In the genomic region with DNA sequence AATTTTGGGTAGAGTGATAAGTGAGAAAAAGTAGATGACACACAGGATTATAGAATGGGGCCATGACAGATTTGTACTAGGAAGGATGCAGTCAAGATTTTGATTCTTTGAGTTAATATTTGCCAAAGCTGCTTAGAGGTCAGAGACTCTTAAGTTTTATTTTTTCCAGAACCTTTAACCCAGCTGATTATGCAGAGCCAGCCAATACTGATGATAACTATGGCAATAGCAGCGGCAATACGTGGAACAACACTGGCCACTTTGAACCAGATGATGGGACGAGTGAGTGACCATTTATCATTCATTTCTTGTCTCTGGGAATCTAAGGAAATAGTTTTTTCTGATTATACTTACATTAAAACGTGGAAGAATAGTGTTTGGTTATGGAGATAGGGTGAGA, we compare ENCODE assay signal across 15 cellular contexts. TPM values are rescaled to one million over a fixed set of nuclear protein-coding genes. Genes with fewer than 3 reads are reported as not detected.
DNase-seq lines count a peak whose midpoint lies in the region; ATAC-seq and TF ChIP-seq lines count a peak whose summit lies in the region.
"Had no signal": no experiment of that assay in that cellular context is flagged by ENCODE, and none has a peak within 500 bp of the region (broad histone marks: within the 10 kb centered on the region; RNA-seq: fewer than 3 reads in every experiment).

No MANE protein-coding gene starts in this region.

- H3K9me3 ChIP-seq in CD4-positive, alpha-beta T cell (ENCODE audit: control insufficient read depth, low read length): no peaks in the 10 kb centered on the region
- no peaks in the 10 kb centered on the region for H3K9me3 ChIP-seq in CD8-positive, alpha-beta T cell (ENCODE audit: low read length)
- H3K9me3 ChIP-seq: A549, BE2C had no signal

- DNase-seq in CD4-positive, alpha-beta T cell: no peak
- no peak for DNase-seq in CD8-positive, alpha-beta T cell
- DNase-seq in left lobe of liver (ENCODE audit: low spot score): no peak
- DNase-seq in progenitor cell of endocrine pancreas (ENCODE audit: low spot score, unreplicated experiment): no peak
- no peak for DNase-seq in NCI-H446 (lab: John Stamatoyannopoulos, UW)
- DNase-seq in GM20000 (ENCODE audit: low spot score): no peak
- DNase-seq: BE2C; CD8-positive, alpha-beta memory T cell; DMS53; GF-D8; GM23248; IMR-90 had no signal

- H3K4me1 ChIP-seq in CD8-positive, alpha-beta T cell (ENCODE audit: insufficient read depth, low read length): peaks cover 5% of the 10 kb centered on the region
- H3K4me1 ChIP-seq: A549, BE2C had no signal

- peaks cover 30% of the 10 kb centered on the region for H3K4me1 Mint-ChIP-seq in CD4-positive, alpha-beta T cell (ENCODE audit: low read depth)
- H3K4me1 Mint-ChIP-seq in CD8-positive, alpha-beta T cell (ENCODE audit: low read depth): peaks cover 30% of the 10 kb centered on the region
- H3K4me1 Mint-ChIP-seq in progenitor cell of endocrine pancreas (ENCODE audit: low read depth): no peaks in the 10 kb centered on the region

- no peak overlapping the region for H3K4me3 Mint-ChIP-seq in CD4-positive, alpha-beta T cell
- no peak overlapping the region for H3K4me3 Mint-ChIP-seq in CD8-positive, alpha-beta T cell
- H3K4me3 Mint-ChIP-seq in progenitor cell of endocrine pancreas (ENCODE audit: low read depth): no peak overlapping the region
- H3K4me3 Mint-ChIP-seq: CD8-positive, alpha-beta memory T cell had no signal

- CTCF ChIA-PET in CD4-positive, alpha-beta T cell (lab: Charles Lee): no interaction called here
- CTCF ChIA-PET in CD8-positive, alpha-beta T cell (lab: Charles Lee): no interaction called here

- H3K36me3 Mint-ChIP-seq in CD4-positive, alpha-beta T cell (ENCODE audit: low read depth): peaks cover 93% of the 10 kb centered on the region
- H3K36me3 Mint-ChIP-seq in CD8-positive, alpha-beta T cell: peaks cover 85% of the 10 kb centered on the region
- H3K36me3 Mint-ChIP-seq in progenitor cell of endocrine pancreas (ENCODE audit: insufficient read depth): peaks cover 39% of the 10 kb centered on the region

- no peak for TF ChIP-seq CTCF in CD4-positive, alpha-beta T cell (IDR thresholded peaks at IDR 0.05)
- TF ChIP-seq CTCF in CD8-positive, alpha-beta T cell (IDR thresholded peaks at IDR 0.05): no peak
- TF ChIP-seq CTCF in progenitor cell of endocrine pancreas (IDR thresholded peaks at IDR 0.05; ENCODE audit: unreplicated experiment) (no peak), GM20000 (IDR thresholded peaks at IDR 0.05; ENCODE audit: extremely low read depth, missing control alignments) (no peak)

- H3K27me3 ChIP-seq in CD4-positive, alpha-beta T cell (ENCODE audit: control insufficient read depth, insufficient read depth, low read length): no peaks in the 10 kb centered on the region
- H3K27me3 ChIP-seq in CD8-positive, alpha-beta T cell (ENCODE audit: insufficient read depth, low read length): no peaks in the 10 kb centered on the region
- H3K27me3 ChIP-seq: BE2C had no signal

- H3K9me3 Mint-ChIP-seq in CD4-positive, alpha-beta T cell: no peaks in the 10 kb centered on the region
- no peaks in the 10 kb centered on the region for H3K9me3 Mint-ChIP-seq in CD8-positive, alpha-beta T cell
- H3K9me3 Mint-ChIP-seq in progenitor cell of endocrine pancreas (ENCODE audit: low read depth): no peaks in the 10 kb centered on the region
- H3K9me3 Mint-ChIP-seq: CD8-positive, alpha-beta memory T cell had no signal

- H3K27me3 Mint-ChIP-seq in CD4-positive, alpha-beta T cell: no peaks in the 10 kb centered on the region
- H3K27me3 Mint-ChIP-seq in CD8-positive, alpha-beta T cell (ENCODE audit: low read depth): no peaks in the 10 kb centered on the region
- H3K27me3 Mint-ChIP-seq in progenitor cell of endocrine pancreas: no peaks in the 10 kb centered on the region
- H3K27me3 Mint-ChIP-seq: CD8-positive, alpha-beta memory T cell had no signal

- no peak for ATAC-seq in CD4-positive, alpha-beta T cell (ENCODE audit: poor library complexity)
- no peak for ATAC-seq in CD8-positive, alpha-beta T cell
- peak; percentile 58 for ATAC-seq in left lobe of liver
- ATAC-seq: A549, HCT116 had no signal

- H3K27ac Mint-ChIP-seq in CD4-positive, alpha-beta T cell: peak overlapping the region; percentile 9
- H3K27ac Mint-ChIP-seq in CD8-positive, alpha-beta T cell: peak overlapping the region; percentile 58
- peak overlapping the region; percentile 8 for H3K27ac Mint-ChIP-seq in progenitor cell of endocrine pancreas

- intact Hi-C loops in CD4-positive, alpha-beta T cell (cut with DNase I, micrococcal nuclease): no loop called here
- intact Hi-C loops in CD8-positive, alpha-beta T cell (cut with DNase I, micrococcal nuclease): no loop called here

- POLR2A ChIA-PET in CD4-positive, alpha-beta T cell (lab: Charles Lee): no interaction called here
- POLR2A ChIA-PET in CD8-positive, alpha-beta T cell (lab: Charles Lee): no interaction called here

- H3K27ac ChIP-seq in CD4-positive, alpha-beta T cell (ENCODE audit: low read depth, low read length): no peak overlapping the region
- no peak overlapping the region for H3K27ac ChIP-seq in CD8-positive, alpha-beta T cell (ENCODE audit: low read depth, low read length)
- H3K27ac ChIP-seq: A549, C4-2B, GM23248 had no signal

- H3K36me3 ChIP-seq in CD8-positive, alpha-beta T cell (ENCODE audit: insufficient read depth, low read length): peaks cover 60% of the 10 kb centered on the region

- H3K4me3 ChIP-seq in CD8-positive, alpha-beta T cell (ENCODE audit: low read depth, low read length): no peak overlapping the region
- H3K4me3 ChIP-seq: A549, GM23248 had no signal

RNA-seq across cellular contexts. Expression of gene UBAP2L, which starts 16.1 kb away (rescaled TPM):
- 100 to 1,000 TPM; 224 to 234 TPM for total RNA-seq in CD4-positive, alpha-beta T cell
- 100 to 1,000 TPM; 212 to 226 TPM for total RNA-seq in CD8-positive, alpha-beta T cell
- total RNA-seq in left lobe of liver (38.0 TPM), progenitor cell of endocrine pancreas (263 and 268 TPM in 2 replicates)

RNA-seq across cellular contexts. Expression of gene CFAP141, which starts 30.7 kb away (rescaled TPM):
- not detected for total RNA-seq in CD4-positive, alpha-beta T cell
- total RNA-seq in CD8-positive, alpha-beta T cell: not detected
- total RNA-seq in left lobe of liver (not detected), progenitor cell of endocrine pancreas (not detected in 2 replicates)
- total RNA-seq: CD8-positive, alpha-beta memory T cell; GM23248; IMR-90 had no signal

RNA-seq across cellular contexts. Expression of gene HAX1, which starts 35.6 kb away (rescaled TPM):
- 10 to 100 TPM; 57.5 to 62.5 TPM for total RNA-seq in CD4-positive, alpha-beta T cell
- 10 to 100 TPM; 56.8 to 58.4 TPM for total RNA-seq in CD8-positive, alpha-beta T cell
- total RNA-seq in left lobe of liver (41.6 TPM), progenitor cell of endocrine pancreas (51.0 and 52.3 TPM in 2 replicates)

RNA-seq across cellular contexts. Expression of gene TPM3, which starts 45.0 kb away (rescaled TPM):
- total RNA-seq in CD4-positive, alpha-beta T cell: 100 to 1,000 TPM; 345 to 357 TPM
- total RNA-seq in CD8-positive, alpha-beta T cell: 100 to 1,000 TPM; 341 to 347 TPM
- 92.7 TPM for total RNA-seq in left lobe of liver
- 298 and 304 TPM in 2 replicates for total RNA-seq in progenitor cell of endocrine pancreas

Comparison
In these comparisons a context has a peak if more than half of its experiments do, and no peak if none do; other contexts are left out.
1. H3K27ac Mint-ChIP-seq: peak in every context shown above with its lines; median percentile 58 in CD8-positive, alpha-beta T cell; 9 in CD4-positive, alpha-beta T cell; 8 in progenitor cell of endocrine pancreas.